8 cellular contexts compared by ENCODE assay signal in genomic region chr2:75053484-75054112, GRCh38.
DNase-seq lines count a peak whose midpoint lies in the region; ATAC-seq, FAIRE-seq and TF ChIP-seq lines count a peak whose summit lies in the region.

No MANE protein-coding gene starts in this region.

- peak; percentile 56 for ATAC-seq in GM19023 (IDR thresholded peaks at IDR 0.05; ENCODE audit: unreplicated experiment)
- peak; percentile 66 for ATAC-seq in HG03064 (IDR thresholded peaks at IDR 0.05; ENCODE audit: low read depth, unreplicated experiment)

- H3K9me3 ChIP-seq in neural progenitor cell (ENCODE audit: low read depth), result no peaks in the 10 kb centered on the region

- peak; percentile 84 for DNase-seq in DMS53 (lab: John Stamatoyannopoulos, UW)
- DNase-seq in NCI-H510A (lab: John Stamatoyannopoulos, UW), result peak; percentile 23
- peak; percentile 56 for DNase-seq in bronchial epithelial cell (ENCODE audit: low read depth)
- peak; percentile 77 for DNase-seq in neural progenitor cell (ENCODE audit: low spot score)
- no peak for DNase-seq in stimulated activated CD4-positive, alpha-beta T cell treated with anti-CD3 and anti-CD28 coated beads, Interleukin-12 subunit alpha, Interleukin-12 subunit beta, amount 100 ng/mL, for 4 hours
- DNase-seq in putamen (ENCODE audit: low spot score), result no peak

- peaks cover 9% of the 10 kb centered on the region for H3K4me1 Mint-ChIP-seq in neural progenitor cell

- TF ChIP-seq CTCF in bronchial epithelial cell (IDR thresholded peaks at IDR 0.05; ENCODE audit: insufficient read depth, low read length, severe bottlenecking) (peak; percentile 80), neural progenitor cell (IDR thresholded peaks at IDR 0.05) (peak; percentile 82)

- H3F3A ChIP-seq in neural progenitor cell (ENCODE audit: low read depth), result peaks cover 28% of the 10 kb centered on the region

- H2AFZ ChIP-seq in neural progenitor cell (replicated peaks), result peak overlapping the region; percentile 54

- H3K27ac ChIP-seq in neural progenitor cell, result no peak overlapping the region

- H3K4me3 Mint-ChIP-seq in neural progenitor cell, result no peak overlapping the region

- no peaks in the 10 kb centered on the region for H3K9me3 Mint-ChIP-seq in neural progenitor cell

- no peak overlapping the region for H3K9ac ChIP-seq in neural progenitor cell

- H3K36me3 Mint-ChIP-seq in neural progenitor cell, result no peaks in the 10 kb centered on the region

- no peaks in the 10 kb centered on the region for H3K36me3 ChIP-seq in bronchial epithelial cell (ENCODE audit: control insufficient read depth, insufficient read depth, low read length)
- H3K36me3 ChIP-seq in neural progenitor cell, result no peaks in the 10 kb centered on the region

- H3K27me3 ChIP-seq in bronchial epithelial cell (ENCODE audit: control insufficient read depth, insufficient read depth, low read length) (no peaks in the 10 kb centered on the region), neural progenitor cell (no peaks in the 10 kb centered on the region)

- H3K4me3 ChIP-seq in bronchial epithelial cell (ENCODE audit: low read depth, low read length) (no peak overlapping the region), neural progenitor cell (no peak overlapping the region)

- H3K4me1 ChIP-seq in neural progenitor cell, result peaks cover 38% of the 10 kb centered on the region

- H3K4me2 ChIP-seq in neural progenitor cell, result no peak overlapping the region

- FAIRE-seq in bronchial epithelial cell (lab: Jason Lieb, UNC), result no peak

- H3K27me3 Mint-ChIP-seq in neural progenitor cell (ENCODE audit: insufficient read depth, low read depth), result peaks cover 2% of the 10 kb centered on the region

- no peak overlapping the region for H3K27ac Mint-ChIP-seq in neural progenitor cell

- H4K20me1 ChIP-seq in neural progenitor cell (ENCODE audit: low read depth), result no peaks in the 10 kb centered on the region

- no peaks in the 10 kb centered on the region for H3K79me2 ChIP-seq in neural progenitor cell (ENCODE audit: low read depth)

Comparison
In these comparisons a context has a peak if more than half of its experiments do, and no peak if none do; other contexts are left out.
1. DNase-seq: peak in DMS53 (single experiment), NCI-H510A (single experiment), bronchial epithelial cell (single experiment) and neural progenitor cell (single experiment); none in stimulated activated CD4-positive, alpha-beta T cell treated with anti-CD3 and anti-CD28 coated beads, Interleukin-12 subunit alpha, Interleukin-12 subunit beta, amount 100 ng/mL, for 4 hours (single experiment) and putamen (single experiment).